In the genomic region with DNA sequence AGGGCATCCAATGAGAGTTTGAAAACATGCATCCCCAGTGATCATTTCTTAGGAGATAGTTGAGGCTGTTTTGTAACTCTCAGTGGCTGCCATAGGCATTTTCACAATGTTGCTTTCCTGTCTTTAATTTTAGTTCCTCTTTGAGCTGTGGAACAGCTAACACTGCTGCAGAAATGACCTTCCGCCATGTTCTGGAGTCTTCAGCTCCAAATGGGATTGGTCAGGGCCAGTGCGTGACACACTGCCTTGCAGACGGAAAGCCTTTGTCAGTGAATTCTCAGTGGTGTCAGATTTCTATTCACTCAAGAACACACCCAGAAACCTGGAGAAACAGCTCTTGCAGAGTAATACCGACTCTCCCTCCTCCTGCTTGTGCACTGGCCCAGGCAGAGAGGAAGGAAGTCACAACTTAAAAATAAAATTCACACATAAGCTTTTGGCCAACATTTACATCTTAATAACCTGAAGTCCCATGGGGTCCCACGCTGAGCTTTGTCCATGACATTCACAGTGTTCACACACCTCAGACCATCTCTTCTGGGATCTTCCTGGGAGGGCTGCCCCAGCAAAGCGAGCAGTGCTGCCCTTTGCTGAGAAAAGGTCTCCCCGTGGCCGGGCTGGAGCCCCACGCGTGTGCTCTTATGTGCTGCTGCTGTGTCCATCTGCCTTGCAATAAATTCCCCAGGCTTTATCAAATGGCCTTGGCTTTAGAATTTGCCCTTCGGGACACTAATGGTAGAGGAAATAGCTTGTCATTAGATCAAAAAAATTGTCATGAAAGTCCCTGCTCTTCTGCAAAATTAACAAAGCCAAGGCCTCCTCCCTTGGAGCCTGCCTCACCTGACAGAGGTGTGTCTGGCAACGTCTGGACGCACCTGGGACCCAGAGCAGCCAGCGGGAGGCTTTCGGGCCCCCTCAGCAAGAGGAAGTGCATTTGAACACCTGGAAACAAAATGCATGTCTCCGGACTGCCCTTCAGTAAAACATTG, we compare ENCODE assay signal across 8 cellular contexts.
A peak's percentile ranks its signal among the peaks of the same experiment; 100 is the strongest.
DNase-seq lines count a peak whose midpoint lies in the region; ATAC-seq and TF ChIP-seq lines count a peak whose summit lies in the region.

No MANE protein-coding gene starts in this region.

- ATAC-seq in GM18511 (IDR thresholded peaks at IDR 0.05; ENCODE audit: unreplicated experiment) (peak; percentile 80), HG02642 (IDR thresholded peaks at IDR 0.05; ENCODE audit: poor library complexity, unreplicated experiment) (peak; percentile 75), lower lobe of right lung (peak; percentile 48 to 77), aorta (ENCODE audit: low FRiP score) (peak; percentile 31)

- TF ChIP-seq CTCF in cardiac fibroblast (IDR thresholded peaks at IDR 0.05; ENCODE audit: low read depth, low read length) (no peak), lower lobe of right lung (IDR thresholded peaks at IDR 0.05) (no peak)

- DNase-seq in NCI-H1436 (lab: John Stamatoyannopoulos, UW), result peak; percentile 80
- peak; percentile 59 to 61 for DNase-seq in cardiac fibroblast (ENCODE audit: low read depth in 2 of 2)
- DNase-seq in lower lobe of right lung, result peak; percentile 74
- peak in 1 of 2 donors; percentile 75 for DNase-seq in aorta
- DNase-seq in NCI-H2029 (lab: John Stamatoyannopoulos, UW), result no peak
- no peak for DNase-seq in activated T-cell treated with anti-CD3 and anti-CD28 coated beads, Interleukin-2, amount 50 U/mL, for 1 hour

- intact Hi-C loops in lower lobe of right lung (cut with DNase I), result no loop called here
- intact Hi-C loops in aorta (cut with DNase I), result no loop called here

- H3K27ac ChIP-seq in lower lobe of right lung (peak overlapping the region; percentile 88), aorta (ENCODE audit: low read depth in 1 of 2, low read length in 2 of 2) (no peak overlapping the region)

- 86 to 87% methylated on average over 16 of the region's 16 CpGs for WGBS in aorta, 2 donors

- H3K27me3 ChIP-seq in lower lobe of right lung (ENCODE audit: low read depth) (no peaks in the 10 kb centered on the region), aorta (ENCODE audit: control insufficient read depth in 1 of 2, insufficient read depth in 2 of 2, low read length in 1 of 2) (no peaks in the 10 kb centered on the region)

- H3K36me3 ChIP-seq in lower lobe of right lung (no peaks in the 10 kb centered on the region), aorta (ENCODE audit: control insufficient read depth in 1 of 2, insufficient read depth in 2 of 2, low read length in 1 of 2) (no peaks in the 10 kb centered on the region)

- H3K4me1 ChIP-seq in lower lobe of right lung (peaks cover 55% of the 10 kb centered on the region), aorta (ENCODE audit: control insufficient read depth in 1 of 2, insufficient read depth in 2 of 2, low read length in 2 of 2) (no peaks in the 10 kb centered on the region)

- H3K4me3 ChIP-seq in cardiac fibroblast (replicated peaks in 1 of 2; ENCODE audit: low read depth in 2 of 2, low read length in 2 of 2) (no peak overlapping the region), lower lobe of right lung (no peak overlapping the region), aorta (ENCODE audit: low read length in 2 of 2) (no peak overlapping the region)

- no peaks in the 10 kb centered on the region for H3K9me3 ChIP-seq in lower lobe of right lung
- no peaks in the 10 kb centered on the region for H3K9me3 ChIP-seq in aorta (ENCODE audit: control insufficient read depth, low read length)

Comparison
In these comparisons a context has a peak if more than half of its experiments do, and no peak if none do; other contexts are left out.
1. DNase-seq: peak in NCI-H1436 (single experiment), cardiac fibroblast (2 of 2) and lower lobe of right lung (single experiment); none in NCI-H2029 (single experiment) and activated T-cell treated with anti-CD3 and anti-CD28 coated beads, Interleukin-2, amount 50 U/mL, for 1 hour (single experiment).
2. Peak in every context shown above with its lines, with median percentiles within 50 percentile points of each other: ATAC-seq.